ENCODE assay signal across 27 cellular contexts in the genomic region with DNA sequence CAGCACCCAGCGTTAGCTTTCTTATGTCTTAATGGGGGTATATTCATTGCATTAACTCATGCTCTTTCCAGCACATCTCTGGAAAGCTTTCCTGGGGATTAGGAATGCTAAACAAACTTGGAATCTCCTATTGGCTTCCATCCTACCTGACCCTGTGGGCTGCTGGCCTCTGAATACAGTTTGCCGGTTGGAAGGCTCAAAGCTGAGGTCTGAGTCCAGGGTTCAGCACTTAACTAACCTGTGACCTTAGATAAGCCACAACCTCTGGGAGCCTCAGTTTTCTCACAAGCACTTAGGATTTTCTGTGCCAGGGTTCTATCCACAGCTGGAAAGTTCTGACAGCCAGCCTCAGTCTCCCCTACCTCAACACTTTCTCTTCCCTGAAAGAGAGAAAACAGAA.
"Had no signal": no experiment of that assay in that cellular context is flagged by ENCODE, and none has a peak within 500 bp of the region (broad histone marks: within the 10 kb centered on the region; RNA-seq: fewer than 3 reads in every experiment).

No MANE protein-coding gene starts in this region.

- H3K9me3 ChIP-seq: ascending aorta had no signal

- ATAC-seq: activated CD8-positive, alpha-beta T cell treated with anti-CD3 and anti-CD28 coated beads for 36 hours; activated naive CD8-positive, alpha-beta T cell treated with anti-CD3 and anti-CD28 coated beads, Interleukin-2, amount 50 U/mL, for 24 hours had no signal

- H3K27ac ChIP-seq: ascending aorta, cardiac muscle cell, VCaP had no signal

- H3K36me3 ChIP-seq: ascending aorta, cardiac muscle cell had no signal

- DNase-seq: activated B cell treated with CpG ODN at 0.5 μM for 24 hours; activated CD4-positive, alpha-beta memory T cell treated with anti-CD3 and anti-CD28 coated beads for 36 hours; activated CD4-positive, alpha-beta T cell treated with anti-CD3 and anti-CD28 coated beads for 4 hours; activated CD4-positive, alpha-beta T cell treated with anti-CD3 and anti-CD28 coated beads, Interleukin-2, amount 10 ng/mL, durations not matched to agents 24 days and 14 days; activated CD4-positive, alpha-beta T cell treated with anti-CD3 and anti-CD28 coated beads, Interleukin-2, amount 50 U/mL, for 1 hour; activated CD4-positive, alpha-beta T cell treated with anti-CD3 and anti-CD28 coated beads, Interleukin-2, amount 50 U/mL, for 4 hours; activated CD4-positive, CD25-positive, alpha-beta regulatory T cell treated with anti-CD3 and anti-CD28 coated beads, Interleukin-2, amount 50 U/mL, for 72 hours; activated CD8-positive, alpha-beta memory T cell treated with anti-CD3 and anti-CD28 coated beads, Interleukin-2, amount 50 U/mL, for 4 hours; activated CD8-positive, alpha-beta T cell treated with anti-CD3 and anti-CD28 coated beads for 36 hours; activated effector memory CD4-positive, alpha-beta T cell treated with Interleukin-2 at 50 U/mL for 16 hours; activated gamma-delta T cell; activated naive CD4-positive, alpha-beta T cell treated with anti-CD3 and anti-CD28 coated beads, Interleukin-2, amount 10 ng/mL, durations not matched to agents 7 days and 5 days; activated naive CD4-positive, alpha-beta T cell treated with Interleukin-2 at 50 U/mL for 16 hours; activated naive CD8-positive, alpha-beta T cell treated with anti-CD3 and anti-CD28 coated beads, Interleukin-2, amount 10 ng/mL, durations not matched to agents 7 days and 5 days; activated naive CD8-positive, alpha-beta T cell treated with anti-CD3 and anti-CD28 coated beads, Interleukin-2, amount 50 U/mL, for 24 hours; activated T-cell treated with anti-CD3 and anti-CD28 coated beads, Interleukin-2, amount 50 U/mL, for 24 hours; activated T-cell treated with anti-CD3 and anti-CD28 coated beads, Interleukin-2, amount 50 U/mL, for 48 hours; amygdala; anterior cingulate cortex; caudate nucleus; cerebellar nuclear complex; T-helper 1 cell; T-helper 2 cell; T-helper 9 cell had no signal

- H3K27me3 ChIP-seq: ascending aorta, cardiac muscle cell had no signal

- H3K4me3 ChIP-seq: ascending aorta, cardiac muscle cell had no signal
